1 cellular context compared by ENCODE assay signal in genomic region chr17:29740017-29740416, GRCh38.
TF ChIP-seq lines count a peak whose summit lies in the region.

No MANE protein-coding gene starts in this region.

TF ChIP-seq in HepG2, 621 proteins besides CTCF, POLR2A, EP300 and RAD21 (continued from another document and continues in another):
- TF ChIP-seq ZNF609 (CRISPR knock-in tag; IDR thresholded peaks at IDR 0.05; ENCODE audit: borderline replicate concordance) (peak; percentile 79; the same call in 1 of the 2 replicates), TEAD3 (CRISPR knock-in tag; optimal IDR thresholded peaks at IDR 0.05; ENCODE audit: borderline replicate concordance) (peak; percentile 88), SOX13 (IDR thresholded peaks at IDR 0.05) (peak; percentile 78), SOX13 (CRISPR knock-in tag; conservative IDR thresholded peaks at IDR 0.05 in 1 of 2, IDR thresholded peaks at IDR 0.05 in 1 of 2) (peak in 1 of 2 experiments; percentile 97; a peak in 2 of 4 replicates), ZNF224 (CRISPR knock-in tag; IDR thresholded peaks at IDR 0.05) (no peak), NR2F6 (IDR thresholded peaks at IDR 0.05) (peak; percentile 99), NR2F6 (CRISPR knock-in tag; IDR thresholded peaks at IDR 0.05) (peak; percentile 100), ZNF280B (CRISPR knock-in tag; IDR thresholded peaks at IDR 0.05; ENCODE audit: borderline replicate concordance) (no peak), ZSCAN31 (CRISPR knock-in tag; IDR thresholded peaks at IDR 0.05; ENCODE audit: low read depth) (0 out of 2 replicates have a peak, but pooled peaks have one; percentile 31), ARNTL (CRISPR knock-in tag; IDR thresholded peaks at IDR 0.05) (peak; percentile 51; the same call in 1 of the 2 replicates), TFE3 (CRISPR knock-in tag; IDR thresholded peaks at IDR 0.05) (0 out of 2 replicates have a peak, but pooled peaks have one; percentile 16), ZNF501 (CRISPR knock-in tag; IDR thresholded peaks at IDR 0.05) (no peak), ZNF292 (CRISPR knock-in tag; IDR thresholded peaks at IDR 0.05; ENCODE audit: borderline replicate concordance, low read depth) (peak; percentile 96), FOXP4 (CRISPR knock-in tag; IDR thresholded peaks at IDR 0.05) (peak; percentile 67), HNF1A (IDR thresholded peaks at IDR 0.05; ENCODE audit: low read depth) (no peak), HNF1A (CRISPR knock-in tag; IDR thresholded peaks at IDR 0.05; ENCODE audit: borderline replicate concordance) (peak; percentile 49; the same call in 1 of the 2 replicates), TEAD2 (CRISPR knock-in tag; IDR thresholded peaks at IDR 0.05) (no peak), ISL2 (CRISPR knock-in tag; IDR thresholded peaks at IDR 0.05) (peak; percentile 86), ZIK1 (CRISPR knock-in tag; IDR thresholded peaks at IDR 0.05; ENCODE audit: borderline replicate concordance, low read depth) (no peak), ZNF33A (CRISPR knock-in tag; IDR thresholded peaks at IDR 0.05; ENCODE audit: borderline replicate concordance) (no peak), KDM1A (CRISPR knock-in tag; IDR thresholded peaks at IDR 0.05) (peak; percentile 76), ZMYM3 (CRISPR knock-in tag; IDR thresholded peaks at IDR 0.05) (peak; percentile 80), GPN1 (CRISPR knock-in tag; IDR thresholded peaks at IDR 0.05; ENCODE audit: borderline replicate concordance) (no peak), MZF1 (CRISPR knock-in tag; IDR thresholded peaks at IDR 0.05; ENCODE audit: borderline replicate concordance) (no peak), ZNF644 (CRISPR knock-in tag; IDR thresholded peaks at IDR 0.05; ENCODE audit: low read depth) (peak; percentile 84), HNF4G (IDR thresholded peaks at IDR 0.05; ENCODE audit: borderline replicate concordance, low read depth, low read length) (peak; percentile 93), HNF4G (CRISPR knock-in tag; IDR thresholded peaks at IDR 0.05; ENCODE audit: borderline replicate concordance, low read depth) (peak; percentile 93), TCF7 (IDR thresholded peaks at IDR 0.05; ENCODE audit: low read depth) (0 out of 2 replicates have a peak, but pooled peaks have one; percentile 50), MAFG (CRISPR knock-in tag; IDR thresholded peaks at IDR 0.05) (no peak), MTF2 (CRISPR knock-in tag; IDR thresholded peaks at IDR 0.05; ENCODE audit: borderline replicate concordance) (no peak), NR2C2 (CRISPR knock-in tag; IDR thresholded peaks at IDR 0.05; ENCODE audit: borderline replicate concordance) (peak; percentile 96), ZNF598 (CRISPR knock-in tag; IDR thresholded peaks at IDR 0.05; ENCODE audit: borderline replicate concordance) (no peak), MATR3 (CRISPR knock-in tag; IDR thresholded peaks at IDR 0.05) (no peak), KDM5A (IDR thresholded peaks at IDR 0.05; ENCODE audit: borderline replicate concordance, low read length) (no peak), ATF6 (CRISPR knock-in tag; conservative IDR thresholded peaks at IDR 0.05) (no peak), CHD4 (IDR thresholded peaks at IDR 0.05; ENCODE audit: borderline replicate concordance, low read length) (no peak), IRF9 (CRISPR knock-in tag; IDR thresholded peaks at IDR 0.05; ENCODE audit: borderline replicate concordance) (no peak), NFKBIZ (CRISPR knock-in tag; IDR thresholded peaks at IDR 0.05) (no peak), ZSCAN29 (CRISPR knock-in tag; conservative IDR thresholded peaks at IDR 0.05) (peak; percentile 54; the same call in 1 of the 2 replicates), MXI1 (IDR thresholded peaks at IDR 0.05; ENCODE audit: borderline replicate concordance, low read depth, low read length) (no peak; the same call in 2 of the 3 replicates), ZNF549 (CRISPR knock-in tag; IDR thresholded peaks at IDR 0.05) (no peak), UBTF (CRISPR knock-in tag; IDR thresholded peaks at IDR 0.05) (peak; percentile 45), TBX2 (CRISPR knock-in tag; IDR thresholded peaks at IDR 0.05; ENCODE audit: borderline replicate concordance) (peak; percentile 88)
